7 cellular contexts compared by ENCODE assay signal in the genomic region with DNA sequence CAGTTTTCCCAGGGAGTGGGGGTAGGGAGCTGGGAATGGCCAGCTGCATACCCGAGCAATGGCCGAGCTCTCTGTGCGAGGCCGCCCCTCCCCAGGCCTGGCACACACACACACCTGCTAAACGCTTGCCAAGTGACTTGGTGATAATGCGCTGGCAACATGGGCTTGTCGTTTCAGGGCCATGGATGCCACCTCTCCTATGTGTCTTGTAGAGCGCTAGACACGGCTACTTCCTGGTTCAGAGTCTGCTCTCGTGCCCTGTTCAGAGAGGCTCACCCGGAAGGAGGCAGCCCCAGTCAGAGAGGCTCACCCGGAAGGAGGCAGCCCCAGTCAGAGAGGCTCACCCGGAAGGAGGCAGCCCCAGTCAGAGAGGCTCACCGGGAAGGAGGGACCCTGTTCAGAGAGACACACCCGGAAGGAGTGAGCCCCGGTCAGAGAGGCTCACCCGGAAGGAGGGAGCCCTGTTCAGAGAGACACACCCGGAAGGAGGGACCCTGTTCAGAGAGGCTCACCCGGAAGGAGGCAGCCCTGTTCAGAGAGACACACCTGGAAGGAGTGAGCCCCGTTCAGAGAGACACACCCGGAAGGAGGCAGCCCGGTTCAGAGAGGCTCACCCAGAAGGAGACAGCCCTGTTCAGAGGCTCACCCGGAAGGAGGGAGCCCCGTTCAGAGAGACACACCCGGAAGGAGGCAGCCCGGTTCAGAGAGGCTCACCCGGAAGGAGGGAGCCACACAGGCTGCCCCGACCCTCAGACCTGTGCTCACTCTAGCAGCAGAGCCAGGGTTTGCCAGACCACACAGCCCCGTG. TPM values are rescaled to one million over a fixed set of nuclear protein-coding genes. Genes with fewer than 3 reads are reported as not detected.
A peak's percentile ranks its signal among the peaks of the same experiment; 100 is the strongest.
DNase-seq lines count a peak whose midpoint lies in the region; ATAC-seq and TF ChIP-seq lines count a peak whose summit lies in the region.

No MANE protein-coding gene starts in this region.

- peaks cover 2% of the 10 kb centered on the region for H3K36me3 Mint-ChIP-seq in central memory CD8-positive, alpha-beta T cell (ENCODE audit: insufficient read depth)
- peaks cover 9% of the 10 kb centered on the region for H3K36me3 Mint-ChIP-seq in endothelial cell (ENCODE audit: low read depth, unreplicated experiment)

- peak overlapping the region; percentile 67 for H3K4me3 Mint-ChIP-seq in central memory CD8-positive, alpha-beta T cell
- no peak overlapping the region for H3K4me3 Mint-ChIP-seq in endothelial cell (ENCODE audit: unreplicated experiment)

- H3K27ac Mint-ChIP-seq in central memory CD8-positive, alpha-beta T cell (ENCODE audit: low read depth) = peak overlapping the region; percentile 68
- H3K27ac Mint-ChIP-seq in endothelial cell (ENCODE audit: unreplicated experiment) = no peak overlapping the region

- no peaks in the 10 kb centered on the region for H3K27me3 Mint-ChIP-seq in central memory CD8-positive, alpha-beta T cell
- peaks cover 5% of the 10 kb centered on the region for H3K27me3 Mint-ChIP-seq in endothelial cell (ENCODE audit: unreplicated experiment)

- DNase-seq in NCI-H1417 treated with DMSO at 0.1 percent for 48 hours (lab: John Stamatoyannopoulos, UW) (peak; percentile 55), T follicular helper cell (ENCODE audit: low read depth) (peak; percentile 23), omental fat pad (ENCODE audit: low spot score) (no peak), endothelial cell (ENCODE audit: low spot score) (no peak)
- DNase-seq in central memory CD8-positive, alpha-beta T cell (ENCODE audit: low spot score in 2 of 2) = peak in 1 of 2 donors; percentile 48

- TF ChIP-seq CTCF in omental fat pad (IDR thresholded peaks at IDR 0.05) (no peak), endothelial cell (IDR thresholded peaks at IDR 0.05; ENCODE audit: unreplicated experiment) (no peak)

- no peaks in the 10 kb centered on the region for H3K4me1 Mint-ChIP-seq in central memory CD8-positive, alpha-beta T cell
- H3K4me1 Mint-ChIP-seq in endothelial cell (ENCODE audit: unreplicated experiment) = no peaks in the 10 kb centered on the region

- H3K9me3 Mint-ChIP-seq in central memory CD8-positive, alpha-beta T cell = no peaks in the 10 kb centered on the region
- no peaks in the 10 kb centered on the region for H3K9me3 Mint-ChIP-seq in endothelial cell (ENCODE audit: unreplicated experiment)

- ATAC-seq in GM19455 (IDR thresholded peaks at IDR 0.05; ENCODE audit: unreplicated experiment) (peak; percentile 68), omental fat pad (ENCODE audit: low FRiP score) (peak; percentile 66), HG03457 (IDR thresholded peaks at IDR 0.05; ENCODE audit: unreplicated experiment) (no peak)
- peak; percentile 79 for ATAC-seq in central memory CD8-positive, alpha-beta T cell (replicated peaks; ENCODE audit: extremely low read depth, poor library complexity, severe bottlenecking)

RNA-seq across cellular contexts. Expression of a gene that starts 4.2 kb away (rescaled TPM):
- total RNA-seq in omental fat pad (1 to 10 TPM in 3 of 4 donors, under 1 TPM in 1; 0.72 to 2.7 (median 1.7) TPM), endothelial cell (ENCODE audit: unreplicated experiment) (1.5 TPM)

RNA-seq across cellular contexts. Expression of a gene that starts 41.4 kb away (rescaled TPM):
- total RNA-seq in omental fat pad (10 to 100 TPM; 10.9 to 28.4 (median 14.5) TPM), endothelial cell (ENCODE audit: unreplicated experiment) (23.9 TPM)

Comparison
In these comparisons a context has a peak if more than half of its experiments do, and no peak if none do; other contexts are left out.
1. DNase-seq: peak in NCI-H1417 treated with DMSO at 0.1 percent for 48 hours (single experiment) and T follicular helper cell (single experiment); none in omental fat pad (single experiment) and endothelial cell (single experiment).